Comparison of ENCODE assay signal across 17 cellular contexts in genomic region chr1:212633144-212633543, GRCh38. TPM values are rescaled to one million over a fixed set of nuclear protein-coding genes. Genes with fewer than 3 reads are reported as not detected.
DNase-seq lines count a peak whose midpoint lies in the region; ATAC-seq and TF ChIP-seq lines count a peak whose summit lies in the region.
"Had no signal": no experiment of that assay in that cellular context is flagged by ENCODE, and none has a peak within 500 bp of the region (broad histone marks: within the 10 kb centered on the region; RNA-seq: fewer than 3 reads in every experiment).

No MANE protein-coding gene starts in this region.

- H3K27ac ChIP-seq in Karpas-422 (ENCODE audit: low read length), result no peak overlapping the region
- H3K27ac ChIP-seq: PC-9 had no signal

- peaks cover 11% of the 10 kb centered on the region for H3K4me1 ChIP-seq in Karpas-422 (ENCODE audit: low read length)

- H3K36me3 ChIP-seq in Karpas-422 (ENCODE audit: insufficient read depth, low read length), result no peaks in the 10 kb centered on the region; the same call in 1 of the 2 replicates

- no peaks in the 10 kb centered on the region for H3K9me2 ChIP-seq in Karpas-422 (replicated peaks; ENCODE audit: insufficient read depth, low read length)

- H2AFZ ChIP-seq in Karpas-422 (ENCODE audit: low read length), result no peak overlapping the region
- H2AFZ ChIP-seq: PC-9 had no signal

- no peak overlapping the region for H3K4me3 ChIP-seq in GM12865 (ENCODE audit: low read depth, low read length)
- no peak overlapping the region for H3K4me3 ChIP-seq in fibroblast of villous mesenchyme (ENCODE audit: low read depth, low read length)
- no peak overlapping the region for H3K4me3 ChIP-seq in Karpas-422 (ENCODE audit: low read length)
- H3K4me3 ChIP-seq: PC-9 had no signal

- H4K20me1 ChIP-seq in Karpas-422 (ENCODE audit: insufficient read depth, low read depth, low read length), result no peaks in the 10 kb centered on the region

- H3K27me3 ChIP-seq in Karpas-422 (ENCODE audit: low read length), result peaks cover 5% of the 10 kb centered on the region; the same call in 1 of the 2 replicates

- H3K79me2 ChIP-seq in Karpas-422 (ENCODE audit: low read length), result no peaks in the 10 kb centered on the region

- peaks cover 6% of the 10 kb centered on the region; the same call in 1 of the 2 replicates for H3K9me3 ChIP-seq in Karpas-422 (ENCODE audit: low read length)

- ATAC-seq in GM18517 (IDR thresholded peaks at IDR 0.05; ENCODE audit: unreplicated experiment), result no peak
- ATAC-seq: HCT116 had no signal

- TF ChIP-seq CTCF in GM12865 (IDR thresholded peaks at IDR 0.05; ENCODE audit: insufficient read depth, low read depth, low read length, missing control alignments), result no peak
- no peak for TF ChIP-seq CTCF in fibroblast of villous mesenchyme (IDR thresholded peaks at IDR 0.05; ENCODE audit: insufficient read depth, low read depth, low read length)

- H3K9ac ChIP-seq in Karpas-422 (ENCODE audit: low read length), result no peak overlapping the region

- DNase-seq in GM12865 (ENCODE audit: low read depth), result peak; percentile 35
- peak; percentile 52 for DNase-seq in NCI-H510A treated with DMSO at 0.1 percent for 48 hours (lab: John Stamatoyannopoulos, UW)
- peak; percentile 73 for DNase-seq in NOMO-1 treated with DMSO at 0.1 percent for 48 hours (lab: John Stamatoyannopoulos, UW; ENCODE audit: unreplicated experiment)
- peak; percentile 56 for DNase-seq in fibroblast of villous mesenchyme (ENCODE audit: low read depth)
- DNase-seq in A172 (ENCODE audit: low spot score), result no peak
- no peak for DNase-seq in amygdala (lab: John Stamatoyannopoulos, UW)
- DNase-seq in Karpas-422, result no peak
- DNase-seq: AML-193; DMS79 treated with DMSO at 0.1 percent for 48 hours; MV-4-11; NCI-H187 treated with DMSO at 0.1 percent for 48 hours; NCI-H446 treated with DMSO at 0.1 percent for 48 hours; NK-92 treated with Interleukin-12 subunit alpha and Interleukin-12 subunit beta, amount 100 ng/mL, for 24 hours; PC-9; T1000 had no signal

- no peak overlapping the region for H3K4me2 ChIP-seq in Karpas-422 (ENCODE audit: low read depth, low read length, poor library complexity, severe bottlenecking)
- H3K4me2 ChIP-seq: PC-9 had no signal

RNA-seq across cellular contexts. Expression of gene ATF3, which starts 24.6 kb away (rescaled TPM):
- total RNA-seq in fibroblast of villous mesenchyme, result 12.9 and 20.3 TPM in 2 replicates
- 0.86 and 1.0 TPM in 2 replicates for total RNA-seq in A172 (2014; rRNA removed; shearing (Covaris generic))
- 4.1 and 8.0 TPM in 2 replicates for total RNA-seq in Karpas-422 (2014; rRNA removed; shearing (Covaris generic); ENCODE audit: low replicate concordance)

Comparison
In these comparisons a context has a peak if more than half of its experiments do, and no peak if none do; other contexts are left out.
1. DNase-seq: peak in GM12865 (single experiment), NCI-H510A treated with DMSO at 0.1 percent for 48 hours (single experiment), NOMO-1 treated with DMSO at 0.1 percent for 48 hours (single experiment) and fibroblast of villous mesenchyme (single experiment); none in A172 (single experiment), amygdala (0 of 56) and Karpas-422 (single experiment).